19 cellular contexts compared by ENCODE assay signal in the genomic region with DNA sequence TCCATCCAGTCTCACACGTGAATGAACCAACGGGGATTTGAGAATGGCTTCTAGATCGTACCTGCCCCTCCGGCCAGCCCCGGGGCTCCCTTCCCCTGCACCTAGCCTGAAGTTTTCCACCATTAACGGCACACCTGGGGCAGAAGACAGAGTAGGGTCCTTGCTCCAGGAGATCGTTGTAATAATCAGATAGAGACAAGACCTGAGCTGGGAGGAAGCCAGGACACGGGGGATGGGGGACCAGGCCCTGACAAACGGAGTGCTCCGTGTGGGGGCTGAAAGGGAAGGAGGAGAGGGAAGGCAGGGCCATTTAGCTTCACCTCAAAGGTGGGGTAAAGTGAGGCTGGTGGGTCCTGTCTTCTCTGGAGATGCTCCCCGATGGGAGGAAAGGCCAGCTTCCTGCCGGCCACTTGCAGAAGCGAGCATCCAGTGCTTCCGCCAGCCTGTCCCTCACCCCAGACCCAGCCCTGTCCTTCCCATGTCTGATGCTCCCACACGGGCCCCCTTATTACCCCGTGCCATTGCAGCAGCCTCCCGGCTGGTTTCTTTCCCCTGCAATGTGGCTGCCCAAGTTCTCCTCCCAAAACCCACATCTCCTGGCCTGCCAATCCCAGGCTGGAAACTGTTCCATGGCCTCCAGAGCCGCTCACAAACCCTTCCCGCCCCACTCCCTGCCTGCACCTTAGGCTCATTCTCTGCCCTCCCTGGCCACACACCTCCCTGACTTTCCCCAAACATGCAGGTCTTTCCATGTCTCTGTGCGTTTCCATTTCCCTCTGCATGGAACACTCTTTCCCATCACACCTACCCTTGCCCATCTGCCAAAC.
DNase-seq lines count a peak whose midpoint lies in the region; ATAC-seq, FAIRE-seq and TF ChIP-seq lines count a peak whose summit lies in the region.
"Had no signal": no experiment of that assay in that cellular context is flagged by ENCODE, and none has a peak within 500 bp of the region (broad histone marks: within the 10 kb centered on the region; RNA-seq: fewer than 3 reads in every experiment).

No MANE protein-coding gene starts in this region.

- peak overlapping the region; percentile 89 for H3K4ac ChIP-seq in H1 (replicated peaks; ENCODE audit: insufficient read length, low read depth, low read length)

- TF ChIP-seq POLR2A in H1 (IDR thresholded peaks at IDR 0.05; ENCODE audit: control extremely low read depth in 1 of 2, low read depth in 2 of 2, low read length in 2 of 2): no peak

- no peaks in the 10 kb centered on the region for H3K9me3 ChIP-seq in CD4-positive, CD25-positive, alpha-beta regulatory T cell (ENCODE audit: control insufficient read depth in 2 of 2, low read length in 2 of 2)
- H3K9me3 ChIP-seq in H1 (ENCODE audit: insufficient read depth in 2 of 2, low read depth in 1 of 2, low read length in 1 of 2): peaks cover 7 to 11% of the 10 kb centered on the region in 2 experiments
- H3K9me3 ChIP-seq: right lobe of liver had no signal

- H3K4me3 Mint-ChIP-seq in CD4-positive, CD25-positive, alpha-beta regulatory T cell: peak overlapping the region in 1 of 4 donors; percentile 59
- H3K4me3 Mint-ChIP-seq in HFFc6: peak overlapping the region; percentile 90
- H3K4me3 Mint-ChIP-seq in neural crest cell: peak overlapping the region; percentile 85
- H3K4me3 Mint-ChIP-seq: activated CD4-positive, alpha-beta memory T cell treated with anti-CD3 and anti-CD28 coated beads, Interleukin-2, amount 10 ng/mL, durations not matched to agents 7 days and 5 days had no signal

- H3K27ac Mint-ChIP-seq in CD4-positive, CD25-positive, alpha-beta regulatory T cell: peak overlapping the region in 2 of 3 donors; percentile 20 to 49
- H3K27ac Mint-ChIP-seq in HFFc6 (no peak overlapping the region), neural crest cell (ENCODE audit: unreplicated experiment) (peak overlapping the region; percentile 90)
- H3K27ac Mint-ChIP-seq: activated CD4-positive, alpha-beta memory T cell treated with anti-CD3 and anti-CD28 coated beads, Interleukin-2, amount 10 ng/mL, durations not matched to agents 7 days and 5 days; stimulated activated effector memory CD8-positive, alpha-beta T cell treated with anti-CD3 and anti-CD28 coated beads, Interleukin-12 subunit alpha, Interleukin-12 subunit beta, amount 100 ng/mL, for 72 hours had no signal

- FAIRE-seq in H1 (lab: Jason Lieb, UNC): no peak

- H3K79me2 ChIP-seq in H1 (ENCODE audit: control insufficient read depth in 1 of 2, insufficient read depth in 2 of 2, low read length in 2 of 2): no peaks in the 10 kb centered on the region

- H4K91ac ChIP-seq in H1 (replicated peaks; ENCODE audit: insufficient read length, low read length): peak overlapping the region; percentile 77

- H3K4me3 ChIP-seq in CD4-positive, CD25-positive, alpha-beta regulatory T cell (ENCODE audit: low read depth, low read length): no peak overlapping the region
- H3K4me3 ChIP-seq in H1 (ENCODE audit: extremely low read depth in 1 of 4, insufficient read depth in 2 of 4, low read depth in 3 of 4, low read length in 4 of 4): peak overlapping the region in 1 of 4 experiments; percentile 74; a peak in 1 of 8 replicates
- H3K4me3 ChIP-seq: right lobe of liver, tibial artery had no signal

- H2BK20ac ChIP-seq in H1 (ENCODE audit: low read length): peak overlapping the region; percentile 64

- no peaks in the 10 kb centered on the region for H3K27me3 ChIP-seq in CD4-positive, CD25-positive, alpha-beta regulatory T cell (ENCODE audit: control insufficient read depth, insufficient read depth, low read length)
- peaks cover 0 to 7% (median 1%) of the 10 kb centered on the region in 4 experiments; a peak in 4 of 7 replicates for H3K27me3 ChIP-seq in H1 (replicated peaks in 1 of 4; ENCODE audit: control insufficient read depth in 3 of 4, extremely low read depth in 1 of 4, insufficient read depth in 3 of 4, low read length in 3 of 4)
- H3K27me3 ChIP-seq: right lobe of liver had no signal

- H3K23ac ChIP-seq in H1 (ENCODE audit: insufficient read length): no peak overlapping the region

- H3K27ac ChIP-seq in CD4-positive, CD25-positive, alpha-beta regulatory T cell (ENCODE audit: insufficient read depth, low read length, poor library complexity, severe bottlenecking): no peak overlapping the region
- H3K27ac ChIP-seq in H1 (ENCODE audit: low read depth, low read length): no peak overlapping the region
- H3K27ac ChIP-seq: right lobe of liver, tibial artery had no signal

- H2AFZ ChIP-seq in H1 (ENCODE audit: low read length): no peak overlapping the region

- TF ChIP-seq RAD21 in H1 (IDR thresholded peaks at IDR 0.05 in 1 of 2, conservative IDR thresholded peaks at IDR 0.05 in 1 of 2; ENCODE audit: low read depth in 2 of 2, low read length in 2 of 2): no peak

- peak overlapping the region; percentile 88; the same call in 1 of the 2 replicates for H2BK5ac ChIP-seq in H1 (ENCODE audit: low read depth, low read length)

- DNase-seq in CD4-positive, CD25-positive, alpha-beta regulatory T cell: no peak
- DNase-seq in HFFc6 (no peak), H1 (ENCODE audit: low read depth in 1 of 2, low spot score in 2 of 2) (no peak), neural crest cell (ENCODE audit: low read depth, low spot score) (no peak), NCI-H1436 (lab: John Stamatoyannopoulos, UW) (no peak), SHP77 (lab: John Stamatoyannopoulos, UW) (no peak)
- DNase-seq in stimulated activated naive CD4-positive, alpha-beta T cell (lab: John Stamatoyannopoulos, UW): no peak
- DNase-seq: activated CD4-positive, alpha-beta memory T cell treated with anti-CD3 and anti-CD28 coated beads, Interleukin-2, amount 10 ng/mL, durations not matched to agents 7 days and 5 days; activated naive CD4-positive, alpha-beta T cell treated with anti-CD3 and anti-CD28 coated beads, Interleukin-2, amount 50 U/mL, for 16 hours; cortex of kidney; KBM-7; left colon; MV-4-11; NCI-H2081 treated with DMSO at 0.1 percent for 48 hours; NCI-H524 treated with DMSO at 0.1 percent for 48 hours had no signal

- peak overlapping the region; percentile 92; the same call in 1 of the 2 replicates for H2BK12ac ChIP-seq in H1 (ENCODE audit: low read depth, low read length)

- peak overlapping the region; percentile 65; the same call in 1 of the 2 replicates for H2AK5ac ChIP-seq in H1 (ENCODE audit: low read depth, low read length)

- no peak overlapping the region for H3K56ac ChIP-seq in H1 (replicated peaks; ENCODE audit: insufficient read length, low read depth, low read length)

- H3K23me2 ChIP-seq in H1 (ENCODE audit: low read depth, low read length): peaks cover 19% of the 10 kb centered on the region; the same call in 1 of the 2 replicates

- peak overlapping the region; percentile 88 for H3K18ac ChIP-seq in H1 (ENCODE audit: extremely low read depth, low read length)

- WGBS in H1 (ENCODE audit: extremely low coverage in 1 of 2, insufficient coverage in 1 of 2, insufficient read length in 1 of 2, insufficient replicate concordance in 2 of 2, low coverage in 1 of 2, low lambda C conversion rate in 2 of 2, missing lambda C conversion rate in 1 of 2), 2 experiments: 72% methylated on average over 19 of the region's 20 CpGs; no CpG with 5 or more reads in 1 of the 2 experiments

- no peak overlapping the region for H4K5ac ChIP-seq in H1 (ENCODE audit: insufficient read length, low read depth, low read length)

- H3K4me2 ChIP-seq in H1 (ENCODE audit: insufficient read depth in 1 of 2, low read depth in 2 of 2, low read length in 2 of 2): peak overlapping the region; percentile 70 to 87

- H3K79me1 ChIP-seq in H1 (ENCODE audit: low read depth, low read length): no peaks in the 10 kb centered on the region

- peak overlapping the region; percentile 56 for H2BK120ac ChIP-seq in H1 (replicated peaks; ENCODE audit: low read depth, low read length)

- no peak for TF ChIP-seq EP300 in H1 (IDR thresholded peaks at IDR 0.05; ENCODE audit: borderline replicate concordance in 1 of 2, low read depth in 2 of 2, low read length in 2 of 2)

- no peak overlapping the region for H3K14ac ChIP-seq in H1 (ENCODE audit: insufficient read length)

- H4K20me1 ChIP-seq in H1 (replicated peaks in 1 of 2; ENCODE audit: control insufficient read depth in 1 of 2, insufficient read depth in 2 of 2, low read length in 2 of 2): no peaks in the 10 kb centered on the region

- ATAC-seq in CD4-positive, CD25-positive, alpha-beta regulatory T cell (ENCODE audit: low read depth in 2 of 2): no peak
- ATAC-seq in HG03097 (IDR thresholded peaks at IDR 0.05; ENCODE audit: low FRiP score, unreplicated experiment): no peak
- ATAC-seq: left colon; right lobe of liver; stimulated activated effector memory CD8-positive, alpha-beta T cell treated with anti-CD3 and anti-CD28 coated beads, Interleukin-12 subunit alpha, Interleukin-12 subunit beta, amount 100 ng/mL, for 72 hours had no signal

- H3K9me3 Mint-ChIP-seq in CD4-positive, CD25-positive, alpha-beta regulatory T cell: no peaks in the 10 kb centered on the region
- peaks cover 17% of the 10 kb centered on the region for H3K9me3 Mint-ChIP-seq in HFFc6
- H3K9me3 Mint-ChIP-seq in neural crest cell: peaks cover 10% of the 10 kb centered on the region
- H3K9me3 Mint-ChIP-seq: activated CD4-positive, alpha-beta memory T cell treated with anti-CD3 and anti-CD28 coated beads, Interleukin-2, amount 10 ng/mL, durations not matched to agents 7 days and 5 days; stimulated activated effector memory CD8-positive, alpha-beta T cell treated with anti-CD3 and anti-CD28 coated beads, Interleukin-12 subunit alpha, Interleukin-12 subunit beta, amount 100 ng/mL, for 72 hours had no signal

- CTCF ChIA-PET in H1 (lab: Charles Lee; ENCODE audit: partially characterized antibody): interaction anchor here (1.0 to 2.1 kb wide), 7 partner anchors 12 to 274 kb away, joined by 3 to 6 read pairs (median 5); no protein-coding TSS in a partner anchor

- no peak for TF ChIP-seq CTCF in HFFc6 (IDR thresholded peaks at IDR 0.05)
- TF ChIP-seq CTCF in H1 (IDR thresholded peaks at IDR 0.05; ENCODE audit: control extremely low read depth in 1 of 3, insufficient read depth in 1 of 3, low read depth in 1 of 3, low read length in 3 of 3): no peak
- TF ChIP-seq CTCF in neural crest cell (conservative IDR thresholded peaks at IDR 0.05): no peak

- H3K27me3 Mint-ChIP-seq in CD4-positive, CD25-positive, alpha-beta regulatory T cell: peaks cover 26% of the 10 kb centered on the region
- peaks cover 6% of the 10 kb centered on the region for H3K27me3 Mint-ChIP-seq in HFFc6 (ENCODE audit: insufficient read depth)
- H3K27me3 Mint-ChIP-seq in neural crest cell (ENCODE audit: low read depth): peaks cover 6% of the 10 kb centered on the region

- H2BK15ac ChIP-seq in H1 (ENCODE audit: low read length): peak overlapping the region; percentile 92; the same call in 1 of the 2 replicates

- no peaks in the 10 kb centered on the region for H3K36me3 Mint-ChIP-seq in CD4-positive, CD25-positive, alpha-beta regulatory T cell
- H3K36me3 Mint-ChIP-seq in HFFc6 (ENCODE audit: low read depth) (peaks cover 26% of the 10 kb centered on the region), neural crest cell (ENCODE audit: low read depth) (peaks cover 7% of the 10 kb centered on the region)
- H3K36me3 Mint-ChIP-seq: stimulated activated effector memory CD8-positive, alpha-beta T cell treated with anti-CD3 and anti-CD28 coated beads, Interleukin-12 subunit alpha, Interleukin-12 subunit beta, amount 100 ng/mL, for 72 hours had no signal

- no peaks in the 10 kb centered on the region for H3K36me3 ChIP-seq in CD4-positive, CD25-positive, alpha-beta regulatory T cell (ENCODE audit: control insufficient read depth, insufficient read depth, low read length)
- H3K36me3 ChIP-seq in H1 (ENCODE audit: control insufficient read depth in 2 of 4, insufficient read depth in 4 of 4, low read length in 3 of 4): no peaks in the 10 kb centered on the region; a peak in 1 of 8 replicates
- H3K36me3 ChIP-seq: right lobe of liver, tibial artery had no signal

- POLR2A ChIA-PET in H1 (lab: Charles Lee; ENCODE audit: partially characterized antibody): interaction anchor here (0.8 to 1.9 kb wide), 5 partner anchors 14 to 259 kb away, joined by 3 to 7 read pairs (median 3); no protein-coding TSS in a partner anchor

- peaks cover 0 to 9% (median 4%) of the 10 kb centered on the region in 4 donors for H3K4me1 Mint-ChIP-seq in CD4-positive, CD25-positive, alpha-beta regulatory T cell
- H3K4me1 Mint-ChIP-seq in HFFc6 (ENCODE audit: low read depth) (peaks cover 51% of the 10 kb centered on the region), neural crest cell (peaks cover 29% of the 10 kb centered on the region)

- no peak overlapping the region for H3K9ac ChIP-seq in H1 (replicated peaks in 1 of 4; ENCODE audit: extremely low read depth in 1 of 4, low read depth in 3 of 4, low read length in 3 of 4)

- H4K8ac ChIP-seq in H1 (ENCODE audit: extremely low read depth, insufficient read depth, low read length): no peak overlapping the region; the same call in 1 of the 2 replicates

- peaks cover 10% of the 10 kb centered on the region for H3K4me1 ChIP-seq in CD4-positive, CD25-positive, alpha-beta regulatory T cell (ENCODE audit: control insufficient read depth, insufficient read depth, low read length, poor library complexity, severe bottlenecking)
- peaks cover 7 to 22% (median 14%) of the 10 kb centered on the region in 4 experiments for H3K4me1 ChIP-seq in H1 (replicated peaks in 1 of 4; ENCODE audit: control insufficient read depth in 3 of 4, insufficient read depth in 4 of 4, low read length in 3 of 4)
